ENCODE assay signal across 17 cellular contexts in the genomic region with DNA sequence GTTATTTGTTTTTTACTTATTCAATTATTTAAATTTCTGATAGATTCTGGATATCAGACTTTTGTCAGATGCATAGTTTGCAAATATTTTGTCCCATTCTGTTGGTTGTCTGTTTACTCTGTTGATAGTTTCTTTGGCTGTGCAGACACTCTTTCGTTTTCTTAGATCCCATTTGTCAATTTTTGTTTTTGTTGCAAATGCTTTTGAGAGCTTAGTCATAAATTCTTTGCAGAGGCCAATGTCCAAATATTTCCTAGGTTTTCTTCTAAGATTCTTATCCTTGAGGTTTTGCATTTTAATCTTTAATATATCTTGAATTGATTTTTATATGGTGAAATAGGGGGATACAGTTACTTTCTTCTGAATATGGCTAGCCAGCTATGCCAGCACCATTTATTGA.
"Had no signal": no experiment of that assay in that cellular context is flagged by ENCODE, and none has a peak within 500 bp of the region (broad histone marks: within the 10 kb centered on the region; RNA-seq: fewer than 3 reads in every experiment).

No MANE protein-coding gene starts in this region.

- H3K4me3 ChIP-seq: dorsolateral prefrontal cortex, lung, prostate gland, right lobe of liver, testis, upper lobe of right lung had no signal

- H3K9me3 ChIP-seq: prostate gland, right lobe of liver, testis, upper lobe of right lung had no signal

- H3K27me3 ChIP-seq: right lobe of liver, testis, upper lobe of right lung had no signal

- DNase-seq: activated CD4-positive, alpha-beta T cell treated with anti-CD3 and anti-CD28 coated beads for 48 hours; activated CD8-positive, alpha-beta memory T cell treated with anti-CD3 and anti-CD28 coated beads, Interleukin-2, amount 50 U/mL, for 48 hours; activated CD8-positive, alpha-beta T cell treated with anti-CD3 and anti-CD28 coated beads, Interleukin-2, amount 10 ng/mL, durations not matched to agents 7 days and 5 days; activated naive CD4-positive, alpha-beta T cell; dorsolateral prefrontal cortex; immature natural killer cell; left colon; naive thymus-derived CD8-positive, alpha-beta T cell; right lobe of liver; stimulated activated CD4-positive, alpha-beta T cell treated with anti-CD3 and anti-CD28 coated beads, Interleukin-12 subunit alpha, Interleukin-12 subunit beta, amount 100 ng/mL, for 4 hours; stimulated activated CD4-positive, alpha-beta T cell treated with anti-CD3 and anti-CD28 coated beads, Interleukin-2, amount 100 ng/mL, for 48 hours; stimulated activated CD8-positive, alpha-beta memory T cell treated with anti-CD3 and anti-CD28 coated beads, Interleukin-4, amount 100 ng/mL, for 48 hours; stimulated activated naive CD8-positive, alpha-beta T cell treated with anti-CD3 and anti-CD28 coated beads, Interleukin-15, amount 100 ng/mL, for 72 hours; testis; upper lobe of right lung had no signal

- H3K27ac ChIP-seq: dorsolateral prefrontal cortex, prostate gland, right lobe of liver, testis, upper lobe of right lung had no signal

- H3K4me1 ChIP-seq: prostate gland, right lobe of liver, testis, upper lobe of right lung had no signal

- H3K36me3 ChIP-seq: prostate gland, right lobe of liver, upper lobe of right lung had no signal
